Comparison of ENCODE assay signal across 1 cellular context in the genomic region with DNA sequence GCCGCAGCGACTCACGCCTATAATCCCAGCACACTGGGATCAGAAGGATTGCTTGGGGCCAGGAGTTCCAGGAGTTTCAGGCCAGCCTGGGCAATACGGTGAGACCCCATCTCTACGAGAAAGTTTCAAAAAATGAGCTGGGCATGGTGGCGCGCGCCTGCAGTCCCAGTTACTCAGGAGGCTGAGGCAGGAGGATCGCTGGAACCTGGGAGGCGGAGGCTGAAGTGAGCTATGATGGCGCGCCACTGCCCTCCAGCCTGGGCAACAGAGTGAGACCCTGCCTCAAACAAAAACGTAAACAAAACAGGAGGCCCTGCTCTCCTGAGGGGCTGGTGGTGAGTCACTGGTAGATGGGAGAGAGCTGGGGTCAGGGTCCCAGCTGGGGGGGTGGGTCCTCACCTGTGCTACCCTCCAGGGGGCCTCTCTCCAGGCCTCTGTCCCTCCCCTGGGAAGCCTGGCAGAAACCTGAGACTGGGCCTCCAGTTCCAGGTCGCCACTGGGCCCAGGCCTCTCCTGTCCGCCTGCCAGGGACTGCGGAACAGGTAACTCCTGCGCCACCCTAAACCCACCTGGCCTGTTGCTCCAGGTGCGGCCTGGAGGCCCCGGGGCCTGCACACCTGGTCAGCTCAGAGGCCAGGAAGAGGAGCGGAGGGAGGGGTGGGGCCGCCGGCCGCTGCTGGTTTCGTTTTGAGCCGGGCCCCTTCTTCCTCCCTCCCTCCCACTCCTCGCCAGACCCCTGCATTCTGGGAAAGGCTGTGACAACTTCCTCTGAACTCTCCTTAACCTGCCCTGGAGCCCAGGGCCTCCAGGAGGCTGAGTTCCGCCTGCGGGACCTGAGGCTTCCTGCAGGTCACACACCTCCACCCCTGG.
TF ChIP-seq lines count a peak whose summit lies in the region.

No MANE protein-coding gene starts in this region.

TF ChIP-seq in K562, 482 proteins besides CTCF, POLR2A, EP300 and RAD21 (continued from another document):
- no peak for TF ChIP-seq NCOA2 (IDR thresholded peaks at IDR 0.05; ENCODE audit: partially characterized antibody in 2 of 2)
- no peak for TF ChIP-seq FOXJ2 (tag; IDR thresholded peaks at IDR 0.05)
- TF ChIP-seq, protein P1, sequence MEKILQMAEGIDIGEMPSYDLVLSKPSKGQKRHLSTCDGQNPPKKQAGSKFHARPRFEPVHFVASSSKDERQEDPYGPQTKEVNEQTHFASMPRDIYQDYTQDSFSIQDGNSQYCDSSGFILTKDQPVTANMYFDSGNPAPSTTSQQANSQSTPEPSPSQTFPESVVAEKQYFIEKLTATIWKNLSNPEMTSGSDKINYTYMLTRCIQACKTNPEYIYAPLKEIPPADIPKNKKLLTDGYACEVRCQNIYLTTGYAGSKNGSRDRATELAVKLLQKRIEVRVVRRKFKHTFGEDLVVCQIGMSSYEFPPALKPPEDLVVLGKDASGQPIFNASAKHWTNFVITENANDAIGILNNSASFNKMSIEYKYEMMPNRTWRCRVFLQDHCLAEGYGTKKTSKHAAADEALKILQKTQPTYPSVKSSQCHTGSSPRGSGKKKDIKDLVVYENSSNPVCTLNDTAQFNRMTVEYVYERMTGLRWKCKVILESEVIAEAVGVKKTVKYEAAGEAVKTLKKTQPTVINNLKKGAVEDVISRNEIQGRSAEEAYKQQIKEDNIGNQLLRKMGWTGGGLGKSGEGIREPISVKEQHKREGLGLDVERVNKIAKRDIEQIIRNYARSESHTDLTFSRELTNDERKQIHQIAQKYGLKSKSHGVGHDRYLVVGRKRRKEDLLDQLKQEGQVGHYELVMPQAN (IDR thresholded peaks at IDR 0.05; ENCODE audit: borderline replicate concordance), result no peak
- peak; percentile 97 for TF ChIP-seq ZNF121 (CRISPR knock-in tag; conservative IDR thresholded peaks at IDR 0.05)
- TF ChIP-seq BCOR (IDR thresholded peaks at IDR 0.05), result 0 out of 2 replicates have a peak, but pooled peaks have one; percentile 15
